ENCODE assay signal across 8 cellular contexts in the genomic region with DNA sequence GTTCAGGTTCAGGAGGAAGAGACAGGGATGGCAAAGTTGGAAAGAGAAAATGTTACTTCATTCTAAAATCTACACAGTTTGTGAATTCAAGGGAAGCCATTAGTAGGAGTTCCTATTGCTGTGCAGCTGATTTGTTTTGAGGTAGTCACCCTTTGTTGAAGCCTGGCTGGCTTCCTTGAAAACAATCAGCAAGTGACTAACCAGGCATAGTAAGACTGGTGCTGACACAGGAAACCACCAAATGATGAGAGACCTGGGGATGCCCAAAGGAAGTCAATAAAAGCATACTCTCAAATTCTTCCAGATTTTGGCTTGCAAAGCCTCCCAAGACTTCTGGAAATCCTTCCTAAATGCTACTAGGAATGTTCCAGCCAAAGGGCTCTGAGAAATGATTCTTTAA. TPM values are rescaled to one million over a fixed set of nuclear protein-coding genes. Genes with fewer than 3 reads are reported as not detected.
A peak's percentile ranks its signal among the peaks of the same experiment; 100 is the strongest.
DNase-seq lines count a peak whose midpoint lies in the region; ATAC-seq and TF ChIP-seq lines count a peak whose summit lies in the region.

No MANE protein-coding gene starts in this region.

- peaks cover 9% of the 10 kb centered on the region for H3K4me1 Mint-ChIP-seq in CD14-positive monocyte

- ATAC-seq in GM21576 (IDR thresholded peaks at IDR 0.05; ENCODE audit: unreplicated experiment) (peak; percentile 93), sciatic nerve (peak; percentile 46), body of pancreas (no peak), left colon (no peak)

- peaks cover 0 to 3% of the 10 kb centered on the region in 2 donors for H3K36me3 Mint-ChIP-seq in CD14-positive monocyte

- no peak for TF ChIP-seq POLR2A in body of pancreas (IDR thresholded peaks at IDR 0.05)

- H3K27me3 ChIP-seq in body of pancreas: peaks cover 0 to 4% of the 10 kb centered on the region in 2 donors

- no peaks in the 10 kb centered on the region for H3K4me1 ChIP-seq in body of pancreas

- no peak for TF ChIP-seq CTCF in body of pancreas (IDR thresholded peaks at IDR 0.05)
- no peak for TF ChIP-seq CTCF in CD14-positive monocyte (IDR thresholded peaks at IDR 0.05)

- H3K9me3 ChIP-seq in body of pancreas: no peaks in the 10 kb centered on the region

- H3K36me3 ChIP-seq in body of pancreas (replicated peaks in 1 of 2; ENCODE audit: insufficient read depth in 1 of 2, low read depth in 2 of 2): no peaks in the 10 kb centered on the region

- no peak overlapping the region for H3K4me3 Mint-ChIP-seq in CD14-positive monocyte

- intact Hi-C loops in sciatic nerve (cut with DNase I) (no loop called here), body of pancreas (cut with DNase I) (no loop called here), CD14-positive monocyte (cut with micrococcal nuclease) (no loop called here), left colon (cut with DNase I, micrococcal nuclease) (no loop called here)

- H3K9me3 Mint-ChIP-seq in CD14-positive monocyte: peaks cover 0 to 4% (median 3%) of the 10 kb centered on the region in 7 donors

- H3K4me3 ChIP-seq in body of pancreas: no peak overlapping the region

- peaks cover 0 to 3% (median 0%) of the 10 kb centered on the region in 3 donors for H3K27me3 Mint-ChIP-seq in CD14-positive monocyte (ENCODE audit: low read depth in 3 of 3)

- H3K27ac ChIP-seq in body of pancreas: no peak overlapping the region

- DNase-seq in EH (ENCODE audit: low read depth) (peak; percentile 77), Kasumi-1 (lab: John Stamatoyannopoulos, UW) (peak; percentile 51 to 67), sciatic nerve (ENCODE audit: low spot score) (no peak), body of pancreas (no peak), CD14-positive monocyte (ENCODE audit: low spot score) (no peak), left colon (no peak)
- peak; percentile 40 for DNase-seq in activated naive CD4-positive, alpha-beta T cell treated with anti-CD3 and anti-CD28 coated beads, Interleukin-2, amount 50 U/mL, for 16 hours

- peak overlapping the region in 2 of 7 donors; percentile 45 to 54 for H3K27ac Mint-ChIP-seq in CD14-positive monocyte

RNA-seq across cellular contexts. Expression of gene PRDM8, which starts 23.9 kb away (rescaled TPM):
- total RNA-seq in sciatic nerve: 8.0 TPM
- total RNA-seq in body of pancreas: 1 to 10 TPM; 2.6 to 5.9 TPM
- under 1 TPM; 0.22 to 0.23 TPM for polyA plus RNA-seq in CD14-positive monocyte
- total RNA-seq in left colon: 1 to 10 TPM in 1 of 2 donors, under 1 TPM in 1; 0.64 to 2.3 TPM

Comparison
In these comparisons a context has a peak if more than half of its experiments do, and no peak if none do; other contexts are left out.
1. DNase-seq: peak in EH (single experiment), Kasumi-1 (2 of 2) and activated naive CD4-positive, alpha-beta T cell treated with anti-CD3 and anti-CD28 coated beads, Interleukin-2, amount 50 U/mL, for 16 hours (single experiment); none in sciatic nerve (single experiment), body of pancreas (0 of 4), CD14-positive monocyte (single experiment) and left colon (0 of 2).
2. ATAC-seq: peak in GM21576 (single experiment) and sciatic nerve (single experiment); none in body of pancreas (single experiment) and left colon (single experiment).